Comparison of ENCODE assay signal across 7 cellular contexts in the genomic region with DNA sequence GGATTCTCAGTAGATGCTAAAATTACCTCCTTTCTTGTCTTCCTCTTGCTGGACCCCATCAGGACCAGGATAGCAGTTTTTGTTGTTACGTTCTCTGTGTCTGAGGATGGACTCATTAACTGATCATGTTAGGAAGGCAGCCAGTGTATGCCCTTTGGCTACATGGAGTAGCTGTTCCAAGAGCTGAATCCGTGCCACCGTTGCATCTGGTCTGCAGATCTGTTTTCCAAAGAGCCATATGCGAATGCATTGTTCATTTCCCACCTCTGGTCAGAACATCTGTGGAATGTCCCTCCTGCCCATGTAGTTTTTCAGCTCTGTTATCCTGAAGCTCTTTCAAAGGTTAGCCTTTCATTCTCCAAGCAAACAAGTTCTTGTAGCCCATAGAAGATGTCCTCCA.
"Had no signal": no experiment of that assay in that cellular context is flagged by ENCODE, and none has a peak within 500 bp of the region (broad histone marks: within the 10 kb centered on the region; RNA-seq: fewer than 3 reads in every experiment).

No MANE protein-coding gene starts in this region.

- DNase-seq: GM23248, GOT3, H7, KBM-7 had no signal

- H3K36me3 Mint-ChIP-seq: IgD-negative memory B cell had no signal

- H3K4me3 Mint-ChIP-seq: IgD-negative memory B cell had no signal

- H3K27ac Mint-ChIP-seq: IgD-negative memory B cell had no signal

- H3K4me1 Mint-ChIP-seq: IgD-negative memory B cell had no signal

- ATAC-seq: HCT116, HepG2 had no signal
